In the genomic region with DNA sequence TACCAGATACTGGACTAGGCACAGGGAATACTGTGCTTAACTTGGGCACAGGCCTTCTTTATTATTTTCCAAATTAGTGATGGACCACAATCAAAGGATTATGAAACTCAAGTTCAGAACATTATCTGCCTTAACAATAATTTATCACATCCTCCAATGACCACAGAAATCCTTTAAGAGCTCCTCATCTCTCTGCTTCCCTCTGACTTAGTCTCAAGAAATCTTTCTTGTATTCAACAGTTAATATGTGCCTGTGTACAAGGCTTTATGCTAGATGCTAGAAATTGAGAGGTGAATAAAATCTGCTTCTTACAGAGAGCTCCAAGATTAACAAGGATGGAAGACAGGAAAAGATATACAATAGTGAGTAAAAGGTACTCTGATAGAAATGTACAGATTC, we compare ENCODE assay signal across 21 cellular contexts. TPM values are rescaled to one million over a fixed set of nuclear protein-coding genes. Genes with fewer than 3 reads are reported as not detected.
DNase-seq lines count a peak whose midpoint lies in the region; ATAC-seq, FAIRE-seq and TF ChIP-seq lines count a peak whose summit lies in the region.
"Had no signal": no experiment of that assay in that cellular context is flagged by ENCODE, and none has a peak within 500 bp of the region (broad histone marks: within the 10 kb centered on the region; RNA-seq: fewer than 3 reads in every experiment).

No MANE protein-coding gene starts in this region.

- H3K4me3 ChIP-seq in PC-9 (no peak overlapping the region), fibroblast of mammary gland (ENCODE audit: control insufficient read depth, low read depth, low read length) (no peak overlapping the region), thoracic aorta (no peak overlapping the region)
- H3K4me3 ChIP-seq: GM12878, lung, skin epidermis had no signal

- ATAC-seq in thoracic aorta (ENCODE audit: insufficient number of reproducible peaks, low FRiP score, low read depth) (no peak), GM18870 (IDR thresholded peaks at IDR 0.05; ENCODE audit: unreplicated experiment) (no peak)
- ATAC-seq: activated naive CD4-positive, alpha-beta T cell treated with anti-CD3 and anti-CD28 coated beads, Interleukin-2, amount 50 U/mL, for 72 hours; GM12878; natural killer cell had no signal

- H3K27ac Mint-ChIP-seq in activated CD4-positive, alpha-beta T cell treated with anti-CD3 and anti-CD28 coated beads, Interleukin-2, amount 10 ng/mL, durations not matched to agents 7 days and 5 days: no peak overlapping the region
- H3K27ac Mint-ChIP-seq: activated naive CD4-positive, alpha-beta T cell treated with anti-CD3 and anti-CD28 coated beads, Interleukin-2, amount 50 U/mL, for 72 hours; dendritic cell treated with granulocyte-macrophage colony-stimulating factor and Interleukin-4, amounts not matched to agents 40 ng/mL and 50 ng/mL, for 4 days; natural killer cell had no signal

- intact Hi-C loops in PC-9 (cut with micrococcal nuclease; ENCODE audit: unreplicated experiment): loop anchor here (1.0 kb wide), 1 partner anchor 53 kb away; no protein-coding TSS in a partner anchor

- DNase-seq in GM19239 (ENCODE audit: insufficient read length, low spot score) (no peak), PC-9 (no peak), fibroblast of mammary gland (ENCODE audit: low read depth) (peak; percentile 24), thoracic aorta (ENCODE audit: low spot score) (no peak), GM10266 (ENCODE audit: extremely low spot score) (no peak)
- no peak for DNase-seq in activated CD4-positive, alpha-beta T cell treated with anti-CD3 and anti-CD28 coated beads, Interleukin-2, amount 10 ng/mL, durations not matched to agents 7 days and 5 days
- DNase-seq: activated CD4-positive, alpha-beta T cell treated with anti-CD3 and anti-CD28 coated beads for 1 hour; activated T-cell treated with anti-CD3 and anti-CD28 coated beads for 4 hours; caudate nucleus; DND-41; natural killer cell; occipital lobe; T-helper 2 cell had no signal

- H3K36me3 Mint-ChIP-seq in activated CD4-positive, alpha-beta T cell treated with anti-CD3 and anti-CD28 coated beads, Interleukin-2, amount 10 ng/mL, durations not matched to agents 7 days and 5 days (ENCODE audit: low read depth): peaks cover 3% of the 10 kb centered on the region
- H3K36me3 Mint-ChIP-seq: activated naive CD4-positive, alpha-beta T cell treated with anti-CD3 and anti-CD28 coated beads, Interleukin-2, amount 50 U/mL, for 72 hours; natural killer cell had no signal

- H3K9me3 Mint-ChIP-seq in activated CD4-positive, alpha-beta T cell treated with anti-CD3 and anti-CD28 coated beads, Interleukin-2, amount 10 ng/mL, durations not matched to agents 7 days and 5 days: no peaks in the 10 kb centered on the region
- H3K9me3 Mint-ChIP-seq: activated naive CD4-positive, alpha-beta T cell treated with anti-CD3 and anti-CD28 coated beads, Interleukin-2, amount 50 U/mL, for 72 hours; dendritic cell treated with granulocyte-macrophage colony-stimulating factor and Interleukin-4, amounts not matched to agents 40 ng/mL and 50 ng/mL, for 4 days; natural killer cell had no signal

- no peaks in the 10 kb centered on the region for H4K20me1 ChIP-seq in PC-9 (ENCODE audit: insufficient read depth)

- peaks cover 14% of the 10 kb centered on the region for H3F3A ChIP-seq in PC-9 (ENCODE audit: insufficient read depth, low read depth)

- POLR2A ChIA-PET in PC-9 (lab: Charles Lee; ENCODE audit: unreplicated experiment): interaction anchor here (0.5 kb wide), 2 partner anchors 151 to 560 kb away, joined by 3 to 5 read pairs; no protein-coding TSS in a partner anchor
- POLR2A ChIA-PET in activated CD4-positive, alpha-beta T cell treated with anti-CD3 and anti-CD28 coated beads, Interleukin-2, amount 10 ng/mL, durations not matched to agents 7 days and 5 days (lab: Charles Lee): no interaction called here

- no peaks in the 10 kb centered on the region; the same call in 1 of the 2 replicates for H3K9me2 ChIP-seq in PC-9 (ENCODE audit: insufficient read depth)

- peaks cover 3% of the 10 kb centered on the region for H3K27me3 Mint-ChIP-seq in activated CD4-positive, alpha-beta T cell treated with anti-CD3 and anti-CD28 coated beads, Interleukin-2, amount 10 ng/mL, durations not matched to agents 7 days and 5 days
- H3K27me3 Mint-ChIP-seq: dendritic cell treated with granulocyte-macrophage colony-stimulating factor and Interleukin-4, amounts not matched to agents 40 ng/mL and 50 ng/mL, for 4 days had no signal

- H3K4me2 ChIP-seq in PC-9: peak overlapping the region; percentile 19

- CTCF ChIA-PET in PC-9 (lab: Charles Lee): no interaction called here
- CTCF ChIA-PET in activated CD4-positive, alpha-beta T cell treated with anti-CD3 and anti-CD28 coated beads, Interleukin-2, amount 10 ng/mL, durations not matched to agents 7 days and 5 days (lab: Charles Lee): interaction anchor here (0.6 kb wide), 2 partner anchors 111 to 1804 kb away, joined by 3 read pairs; no protein-coding TSS in a partner anchor

- H3K4me1 ChIP-seq in PC-9 (replicated peaks; ENCODE audit: insufficient read depth) (peaks cover 21% of the 10 kb centered on the region), thoracic aorta (ENCODE audit: control insufficient read depth in 1 of 2, low read depth in 2 of 2) (peaks cover 16 to 40% of the 10 kb centered on the region in 2 donors)

- H2AFZ ChIP-seq in PC-9: no peak overlapping the region

- peaks cover 4% of the 10 kb centered on the region; the same call in 1 of the 2 replicates for H3K9me3 ChIP-seq in PC-9 (ENCODE audit: insufficient read depth, low read depth)
- no peaks in the 10 kb centered on the region for H3K9me3 ChIP-seq in thoracic aorta

- H3K79me2 ChIP-seq in PC-9 (ENCODE audit: low read depth): no peaks in the 10 kb centered on the region

- no peak for TF ChIP-seq CTCF in PC-9 (conservative IDR thresholded peaks at IDR 0.05)
- TF ChIP-seq CTCF in fibroblast of mammary gland (conservative IDR thresholded peaks at IDR 0.05; ENCODE audit: control insufficient read depth, insufficient read depth, low read depth, low read length): no peak
- no peak for TF ChIP-seq CTCF in thoracic aorta (IDR thresholded peaks at IDR 0.05)
- no peak for TF ChIP-seq CTCF in GM10266 (IDR thresholded peaks at IDR 0.05; ENCODE audit: control insufficient read depth, insufficient read depth, low read depth, missing control alignments)

- no TSS peak for BruUV-seq in PC-9 (replicated peaks; lab: Mats Ljungman, UMichigan)

- H3K36me3 ChIP-seq in PC-9 (ENCODE audit: low read depth) (no peaks in the 10 kb centered on the region), thoracic aorta (no peaks in the 10 kb centered on the region)

- H3K27ac ChIP-seq in PC-9: peak overlapping the region; percentile 6; the same call in 1 of the 2 replicates
- peak overlapping the region; percentile 3 to 57 for H3K27ac ChIP-seq in thoracic aorta
- H3K27ac ChIP-seq: C4-2B had no signal

- H3K27me3 ChIP-seq in PC-9 (ENCODE audit: insufficient read depth, low read depth): no peaks in the 10 kb centered on the region
- no peaks in the 10 kb centered on the region for H3K27me3 ChIP-seq in thoracic aorta (replicated peaks; ENCODE audit: insufficient read depth)

- H3K4me3 Mint-ChIP-seq in activated CD4-positive, alpha-beta T cell treated with anti-CD3 and anti-CD28 coated beads, Interleukin-2, amount 10 ng/mL, durations not matched to agents 7 days and 5 days: no peak overlapping the region
- H3K4me3 Mint-ChIP-seq: dendritic cell treated with granulocyte-macrophage colony-stimulating factor and Interleukin-4, amounts not matched to agents 40 ng/mL and 50 ng/mL, for 4 days; natural killer cell had no signal

- peaks cover 17% of the 10 kb centered on the region for H3K4me1 Mint-ChIP-seq in activated CD4-positive, alpha-beta T cell treated with anti-CD3 and anti-CD28 coated beads, Interleukin-2, amount 10 ng/mL, durations not matched to agents 7 days and 5 days

- peak; percentile 4 for FAIRE-seq in GM19239 (lab: Jason Lieb, UNC)
- FAIRE-seq: endometrium, GM12878 had no signal

RNA-seq across cellular contexts. Expression of gene ARID2, which starts 55.3 kb away (rescaled TPM):
- total RNA-seq in PC-9 (2021) (24.6 and 25.8 TPM in 2 replicates), thoracic aorta (10 to 100 TPM; 30.5 to 36.2 TPM)
- 10 to 100 TPM; 46.9 to 48.8 TPM for total RNA-seq in activated CD4-positive, alpha-beta T cell treated with anti-CD3 and anti-CD28 coated beads, Interleukin-2, amount 10 ng/mL, durations not matched to agents 7 days and 5 days
